Comparison of ENCODE assay signal across 16 cellular contexts in the genomic region with DNA sequence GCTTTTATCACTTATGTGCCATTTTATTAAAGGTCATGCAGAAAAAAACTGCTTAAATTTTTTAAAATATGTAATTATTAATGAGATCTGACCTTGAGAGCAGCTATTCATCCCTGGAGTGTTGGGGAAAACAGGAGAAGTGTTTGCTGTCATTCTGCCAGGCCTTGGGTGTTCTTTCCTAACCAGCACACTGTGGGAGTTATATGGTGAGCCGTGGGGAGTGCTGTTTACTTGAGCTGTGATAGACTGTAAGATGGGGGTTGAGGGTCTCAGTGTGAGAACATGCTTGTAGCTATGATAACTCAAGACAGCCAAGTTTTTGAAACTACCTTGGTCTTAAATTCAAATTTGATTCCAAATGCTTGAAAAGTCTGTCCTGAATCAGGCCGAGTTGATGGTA.
A peak's percentile ranks its signal among the peaks of the same experiment; 100 is the strongest.
DNase-seq lines count a peak whose midpoint lies in the region; ATAC-seq and TF ChIP-seq lines count a peak whose summit lies in the region.
"Had no signal": no experiment of that assay in that cellular context is flagged by ENCODE, and none has a peak within 500 bp of the region (broad histone marks: within the 10 kb centered on the region; RNA-seq: fewer than 3 reads in every experiment).

No MANE protein-coding gene starts in this region.

- H3K27ac ChIP-seq in smooth muscle cell (ENCODE audit: low read depth) = no peak overlapping the region

- H3K4me2 ChIP-seq in smooth muscle cell = no peak overlapping the region

- H3K4me3 Mint-ChIP-seq in mesothelial cell of epicardium = no peak overlapping the region
- H3K4me3 Mint-ChIP-seq: B cell; CD8-positive, alpha-beta T cell had no signal

- H3K4me1 Mint-ChIP-seq in mesothelial cell of epicardium = peaks cover 63% of the 10 kb centered on the region
- H3K4me1 Mint-ChIP-seq: B cell had no signal

- H3K9me3 ChIP-seq in smooth muscle cell (replicated peaks; ENCODE audit: low read depth) (no peaks in the 10 kb centered on the region), BE2C (no peaks in the 10 kb centered on the region)
- H3K9me3 ChIP-seq: MG63 had no signal

- H3K79me2 ChIP-seq in smooth muscle cell (ENCODE audit: low read depth) = no peaks in the 10 kb centered on the region

- TF ChIP-seq CTCF in mesothelial cell of epicardium (IDR thresholded peaks at IDR 0.05; ENCODE audit: unreplicated experiment) (no peak), smooth muscle cell (IDR thresholded peaks at IDR 0.05; ENCODE audit: borderline replicate concordance, insufficient read depth, poor library complexity, severe bottlenecking) (no peak), BE2C (IDR thresholded peaks at IDR 0.05; ENCODE audit: low read depth, low read length) (no peak)

- H3K27me3 Mint-ChIP-seq in mesothelial cell of epicardium (ENCODE audit: low read depth) = no peaks in the 10 kb centered on the region
- H3K27me3 Mint-ChIP-seq: B cell had no signal

- H3K36me3 ChIP-seq in smooth muscle cell (ENCODE audit: low read depth) (no peaks in the 10 kb centered on the region), BE2C (no peaks in the 10 kb centered on the region)
- H3K36me3 ChIP-seq: MG63 had no signal

- peak; percentile 44 for DNase-seq in NCI-H226
- peak; percentile 65 for DNase-seq in brain pericyte (ENCODE audit: low read depth, low spot score)
- no peak for DNase-seq in mesothelial cell of epicardium (ENCODE audit: low spot score in 2 of 2, unreplicated experiment in 2 of 2)
- DNase-seq in smooth muscle cell of the brain vasculature (ENCODE audit: low read depth, low spot score) = peak; percentile 77
- DNase-seq in smooth muscle cell (lab: John Stamatoyannopoulos, UW; ENCODE audit: unreplicated experiment) = no peak
- no peak for DNase-seq in BE2C
- no peak for DNase-seq in UCSD-AML1 (lab: John Stamatoyannopoulos, UW; ENCODE audit: unreplicated experiment)
- DNase-seq: CD8-positive, alpha-beta T cell; GF-D8; KG1; MG63; NCI-H1105; NCI-H1694 treated with DMSO at 0.1 percent for 48 hours; SHP77 treated with DMSO at 0.1 percent for 48 hours had no signal

- H3K36me3 Mint-ChIP-seq in mesothelial cell of epicardium = peaks cover 6% of the 10 kb centered on the region
- H3K36me3 Mint-ChIP-seq: CD8-positive, alpha-beta T cell had no signal

- no peak overlapping the region for H3K9ac ChIP-seq in smooth muscle cell (ENCODE audit: low read depth)

- peaks cover 10% of the 10 kb centered on the region for H3K9me3 Mint-ChIP-seq in mesothelial cell of epicardium
- H3K9me3 Mint-ChIP-seq: CD8-positive, alpha-beta T cell had no signal

- H3K27me3 ChIP-seq in smooth muscle cell (ENCODE audit: low read depth) (no peaks in the 10 kb centered on the region), BE2C (no peaks in the 10 kb centered on the region)
- H3K27me3 ChIP-seq: MG63 had no signal

- H3K27ac Mint-ChIP-seq in mesothelial cell of epicardium = peak overlapping the region; percentile 71
- H3K27ac Mint-ChIP-seq: B cell; CD8-positive, alpha-beta T cell had no signal

- WGBS in smooth muscle cell (ENCODE audit: low lambda C conversion rate) = 89% methylated on average over 2 of the region's 2 CpGs

- H3K4me3 ChIP-seq in smooth muscle cell (no peak overlapping the region), BE2C (ENCODE audit: low read depth, low read length) (no peak overlapping the region)
- H3K4me3 ChIP-seq: MG63 had no signal

- no peak overlapping the region for H2AFZ ChIP-seq in smooth muscle cell (ENCODE audit: low read depth)

- peaks cover 5% of the 10 kb centered on the region for H3K4me1 ChIP-seq in smooth muscle cell (ENCODE audit: low read depth)
- H3K4me1 ChIP-seq in BE2C = no peaks in the 10 kb centered on the region

- peaks cover 5% of the 10 kb centered on the region for H3F3A ChIP-seq in smooth muscle cell (ENCODE audit: low read depth)

- no peak for ATAC-seq in HG03196 (IDR thresholded peaks at IDR 0.05; ENCODE audit: unreplicated experiment)
- ATAC-seq: CD8-positive, alpha-beta T cell had no signal

- H4K20me1 ChIP-seq in smooth muscle cell (ENCODE audit: low read depth) = no peaks in the 10 kb centered on the region

Comparison
In these comparisons a context has a peak if more than half of its experiments do, and no peak if none do; other contexts are left out.
1. DNase-seq: peak in NCI-H226 (single experiment), brain pericyte (single experiment) and smooth muscle cell of the brain vasculature (single experiment); none in mesothelial cell of epicardium (0 of 2), smooth muscle cell (single experiment), BE2C (single experiment) and UCSD-AML1 (single experiment).